Comparison of ENCODE assay signal across 27 cellular contexts in genomic region chr17:57309479-57309878, GRCh38. TPM values are rescaled to one million over a fixed set of nuclear protein-coding genes. Genes with fewer than 3 reads are reported as not detected.
DNase-seq lines count a peak whose midpoint lies in the region; ATAC-seq and TF ChIP-seq lines count a peak whose summit lies in the region.
"Had no signal": no experiment of that assay in that cellular context is flagged by ENCODE, and none has a peak within 500 bp of the region (broad histone marks: within the 10 kb centered on the region; RNA-seq: fewer than 3 reads in every experiment).

No MANE protein-coding gene starts in this region.

- ATAC-seq in DND-41 (ENCODE audit: insufficient read depth, low read depth) (no peak), HG03457 (IDR thresholded peaks at IDR 0.05; ENCODE audit: unreplicated experiment) (no peak)
- no peak for ATAC-seq in activated naive CD8-positive, alpha-beta T cell treated with anti-CD3 and anti-CD28 coated beads, Interleukin-2, amount 50 U/mL, for 24 hours
- ATAC-seq: activated T-cell treated with anti-CD3 and anti-CD28 coated beads, Interleukin-2, amount 50 U/mL, for 4 hours; mucosa of descending colon; natural killer cell treated with Interleukin-12 subunit alpha and Interleukin-12 subunit beta and Interleukin-15 and Interleukin-18, amount 100 ng/mL, for 72 hours; T-helper 17 cell had no signal

- H3K36me3 Mint-ChIP-seq in MCF 10A (ENCODE audit: insufficient read depth, unreplicated experiment): peaks cover 24% of the 10 kb centered on the region
- H3K36me3 Mint-ChIP-seq in activated naive CD8-positive, alpha-beta T cell treated with anti-CD3 and anti-CD28 coated beads, Interleukin-2, amount 50 U/mL, for 24 hours (ENCODE audit: low read depth): peaks cover 15% of the 10 kb centered on the region
- H3K36me3 Mint-ChIP-seq: natural killer cell treated with Interleukin-12 subunit alpha and Interleukin-12 subunit beta and Interleukin-15 and Interleukin-18, amount 100 ng/mL, for 72 hours had no signal

- peaks cover 6% of the 10 kb centered on the region for H3K4me1 Mint-ChIP-seq in MCF 10A (ENCODE audit: insufficient read depth, unreplicated experiment)
- peaks cover 15% of the 10 kb centered on the region for H3K4me1 Mint-ChIP-seq in activated naive CD8-positive, alpha-beta T cell treated with anti-CD3 and anti-CD28 coated beads, Interleukin-2, amount 50 U/mL, for 24 hours

- H3K4me2 ChIP-seq in DND-41 (ENCODE audit: insufficient read depth, low read length) (no peak overlapping the region), hepatocyte (no peak overlapping the region)

- H3K9ac ChIP-seq in DND-41 (ENCODE audit: low read depth, low read length): no peak overlapping the region
- H3K9ac ChIP-seq: GM23248 had no signal

- DNase-seq in DND-41 (no peak), NCI-H2171 (lab: John Stamatoyannopoulos, UW) (peak; percentile 28), MCF 10A (ENCODE audit: unreplicated experiment) (peak; percentile 42), hepatocyte (ENCODE audit: low spot score) (peak; percentile 30)
- no peak for DNase-seq in stimulated activated naive CD4-positive, alpha-beta T cell treated with Interleukin-2 at 50 U/mL for 16 hours (lab: John Stamatoyannopoulos, UW)
- no peak for DNase-seq in activated naive CD8-positive, alpha-beta T cell treated with anti-CD3 and anti-CD28 coated beads, Interleukin-2, amount 50 U/mL, for 24 hours
- DNase-seq: activated naive CD4-positive, alpha-beta T cell; activated T-cell treated with anti-CD3 and anti-CD28 coated beads, Interleukin-2, amount 50 U/mL, for 4 hours; amniotic stem cell; COR-L47; effector CD4-positive, alpha-beta T cell; erythroblast; foreskin fibroblast; GM23248; HFFc6; Kasumi-1; mucosa of descending colon; MV-4-11; NCI-H1436 treated with DMSO at 0.1 percent for 48 hours; ovary; substantia nigra; T-helper 17 cell; upper lobe of left lung had no signal

- H4K20me1 ChIP-seq in DND-41 (ENCODE audit: insufficient read depth, low read length) (peaks cover 94% of the 10 kb centered on the region), hepatocyte (ENCODE audit: insufficient read depth, poor library complexity, severe bottlenecking) (no peaks in the 10 kb centered on the region)

- intact Hi-C loops in MCF 10A (cut with micrococcal nuclease): no loop called here

- H3K36me3 ChIP-seq in DND-41 (ENCODE audit: insufficient read depth, low read length) (peaks cover 98% of the 10 kb centered on the region), hepatocyte (replicated peaks; ENCODE audit: insufficient read depth, low read depth) (no peaks in the 10 kb centered on the region)
- H3K36me3 ChIP-seq: ovary, right atrium auricular region had no signal

- H3K9me3 ChIP-seq in DND-41 (ENCODE audit: insufficient read depth, low read length, severe bottlenecking) (no peaks in the 10 kb centered on the region), hepatocyte (ENCODE audit: low read depth) (no peaks in the 10 kb centered on the region)
- H3K9me3 ChIP-seq: mucosa of descending colon, ovary, right atrium auricular region, upper lobe of left lung had no signal

- no peaks in the 10 kb centered on the region for H3K9me3 Mint-ChIP-seq in MCF 10A (ENCODE audit: unreplicated experiment)
- H3K9me3 Mint-ChIP-seq in activated naive CD8-positive, alpha-beta T cell treated with anti-CD3 and anti-CD28 coated beads, Interleukin-2, amount 50 U/mL, for 24 hours: no peaks in the 10 kb centered on the region
- H3K9me3 Mint-ChIP-seq: activated T-cell treated with anti-CD3 and anti-CD28 coated beads, Interleukin-2, amount 50 U/mL, for 4 hours; HFFc6; natural killer cell treated with Interleukin-12 subunit alpha and Interleukin-12 subunit beta and Interleukin-15 and Interleukin-18, amount 100 ng/mL, for 72 hours had no signal

- H3K27ac ChIP-seq in DND-41 (ENCODE audit: low read length) (peak overlapping the region; percentile 32; the same call in 1 of the 2 replicates), hepatocyte (peak overlapping the region; percentile 43)
- H3K27ac ChIP-seq: GM23248, ovary, right atrium auricular region, upper lobe of left lung had no signal

- no peak for TF ChIP-seq CTCF in DND-41 (IDR thresholded peaks at IDR 0.05; ENCODE audit: borderline replicate concordance, extremely low read depth, low read length, poor library complexity, severe bottlenecking)
- no peak for TF ChIP-seq CTCF in MCF 10A (IDR thresholded peaks at IDR 0.05; ENCODE audit: unreplicated experiment)
- TF ChIP-seq CTCF in hepatocyte (IDR thresholded peaks at IDR 0.05; ENCODE audit: poor library complexity): no peak

- POLR2A ChIA-PET in MCF 10A (lab: Yijun Ruan, JAX): no interaction called here

- no peak overlapping the region for H3K4me3 ChIP-seq in DND-41 (ENCODE audit: low read depth in 1 of 2, low read length in 2 of 2)
- no peak overlapping the region for H3K4me3 ChIP-seq in hepatocyte
- H3K4me3 ChIP-seq: GM23248, lung, mucosa of descending colon, ovary, right atrium auricular region, upper lobe of left lung had no signal

- 82% methylated on average over 7 of the region's 7 CpGs for WGBS in hepatocyte (ENCODE audit: low lambda C conversion rate, missing lambda C conversion rate)

- no peak overlapping the region for H3K27ac Mint-ChIP-seq in MCF 10A (ENCODE audit: low read depth, unreplicated experiment)
- no peak overlapping the region for H3K27ac Mint-ChIP-seq in activated naive CD8-positive, alpha-beta T cell treated with anti-CD3 and anti-CD28 coated beads, Interleukin-2, amount 50 U/mL, for 24 hours
- H3K27ac Mint-ChIP-seq: HFFc6; natural killer cell treated with Interleukin-12 subunit alpha and Interleukin-12 subunit beta and Interleukin-15 and Interleukin-18, amount 100 ng/mL, for 72 hours; T-helper 17 cell had no signal

- H3K79me2 ChIP-seq in DND-41 (ENCODE audit: insufficient read depth, low read length) (peaks cover 99% of the 10 kb centered on the region), hepatocyte (peaks cover 62% of the 10 kb centered on the region)

- H3K27me3 Mint-ChIP-seq in MCF 10A (ENCODE audit: insufficient read depth, unreplicated experiment): no peaks in the 10 kb centered on the region
- H3K27me3 Mint-ChIP-seq in activated naive CD8-positive, alpha-beta T cell treated with anti-CD3 and anti-CD28 coated beads, Interleukin-2, amount 50 U/mL, for 24 hours: no peaks in the 10 kb centered on the region
- H3K27me3 Mint-ChIP-seq: natural killer cell treated with Interleukin-12 subunit alpha and Interleukin-12 subunit beta and Interleukin-15 and Interleukin-18, amount 100 ng/mL, for 72 hours; T-helper 17 cell had no signal

- no peak overlapping the region for H2AFZ ChIP-seq in DND-41 (ENCODE audit: low read depth, low read length)
- H2AFZ ChIP-seq in hepatocyte: no peak overlapping the region
- H2AFZ ChIP-seq: GM23248 had no signal

- CTCF ChIA-PET in MCF 10A (lab: Yijun Ruan, JAX): interaction anchor here (0.7 kb wide), 1 partner anchor 533 kb away, joined by 3 read pairs; no protein-coding TSS in a partner anchor

- H3K4me3 Mint-ChIP-seq in MCF 10A (ENCODE audit: unreplicated experiment): no peak overlapping the region
- H3K4me3 Mint-ChIP-seq in activated naive CD8-positive, alpha-beta T cell treated with anti-CD3 and anti-CD28 coated beads, Interleukin-2, amount 50 U/mL, for 24 hours: no peak overlapping the region
- H3K4me3 Mint-ChIP-seq: activated T-cell treated with anti-CD3 and anti-CD28 coated beads, Interleukin-2, amount 50 U/mL, for 4 hours; HFFc6; natural killer cell treated with Interleukin-12 subunit alpha and Interleukin-12 subunit beta and Interleukin-15 and Interleukin-18, amount 100 ng/mL, for 72 hours; T-helper 17 cell had no signal

- BruUV-seq in MCF 10A (replicated peaks; lab: Mats Ljungman, UMichigan): no TSS peak

- no peaks in the 10 kb centered on the region for H3K27me3 ChIP-seq in DND-41 (ENCODE audit: insufficient read depth, low read length, poor library complexity)
- H3K27me3 ChIP-seq in hepatocyte: no peaks in the 10 kb centered on the region
- H3K27me3 ChIP-seq: ovary, right atrium auricular region, upper lobe of left lung had no signal

- H3K4me1 ChIP-seq in DND-41 (ENCODE audit: insufficient read depth, low read length) (peaks cover 14% of the 10 kb centered on the region; the same call in 1 of the 2 replicates), hepatocyte (ENCODE audit: insufficient read depth) (no peaks in the 10 kb centered on the region)
- H3K4me1 ChIP-seq: upper lobe of left lung had no signal

- H3K9me2 ChIP-seq in hepatocyte (replicated peaks; ENCODE audit: insufficient read depth): no peaks in the 10 kb centered on the region

RNA-seq across cellular contexts. Expression of gene MSI2, which starts 53.2 kb away (rescaled TPM):
- total RNA-seq in MCF 10A (2022) (52.4 and 60.6 TPM in 2 replicates), hepatocyte (57.3 and 60.6 TPM in 2 replicates)
- 14.3 and 16.1 TPM in 2 replicates for polyA plus RNA-seq in hepatocyte

Comparison
In these comparisons a context has a peak if more than half of its experiments do, and no peak if none do; other contexts are left out.
1. DNase-seq: peak in NCI-H2171 (single experiment), MCF 10A (single experiment) and hepatocyte (single experiment); none in DND-41 (single experiment), stimulated activated naive CD4-positive, alpha-beta T cell treated with Interleukin-2 at 50 U/mL for 16 hours (single experiment) and activated naive CD8-positive, alpha-beta T cell treated with anti-CD3 and anti-CD28 coated beads, Interleukin-2, amount 50 U/mL, for 24 hours (single experiment).